ENCODE assay signal across 1 cellular context in the genomic region with DNA sequence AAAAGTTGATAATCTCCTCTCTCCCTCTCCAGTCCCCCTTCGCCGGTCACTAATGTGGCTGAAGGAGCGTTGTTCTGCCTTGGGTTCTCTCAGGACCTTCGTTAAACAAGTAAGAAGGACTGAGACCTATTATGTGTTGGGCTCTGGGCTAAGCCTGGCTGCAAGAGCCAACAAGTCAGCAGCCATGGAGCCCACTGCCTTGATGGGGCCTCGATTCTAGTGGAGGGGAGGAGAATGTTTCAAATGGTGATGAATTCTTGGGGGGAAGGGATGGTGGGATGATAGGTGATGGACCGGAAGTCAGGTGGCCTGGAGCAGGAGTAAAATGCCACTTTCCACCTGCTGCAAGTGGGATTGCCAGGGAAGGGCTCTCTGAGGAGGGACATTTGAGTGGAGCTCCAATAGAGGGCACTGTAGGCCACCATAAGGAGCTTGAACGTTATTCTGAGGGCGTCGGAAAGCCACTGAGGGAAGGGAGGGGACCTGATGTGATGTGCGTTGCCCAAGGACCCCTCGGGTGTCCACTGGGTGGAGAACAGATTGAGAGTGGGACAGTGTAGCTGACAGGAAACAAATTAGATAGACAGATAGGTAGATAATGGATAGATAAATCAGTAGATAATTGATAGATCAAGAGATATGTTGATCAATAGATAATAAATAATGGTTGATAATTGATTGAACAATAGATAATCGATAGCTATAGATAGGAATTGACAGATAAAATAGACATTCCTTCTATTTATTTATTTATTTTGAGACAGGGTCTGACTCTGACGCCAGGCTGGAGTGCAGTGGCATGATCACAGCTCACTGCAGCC.
TF ChIP-seq lines count a peak whose summit lies in the region.

No MANE protein-coding gene starts in this region.

TF ChIP-seq in K562, 482 proteins besides CTCF, POLR2A, EP300 and RAD21 (continued from another document):
- TF ChIP-seq, protein P1, sequence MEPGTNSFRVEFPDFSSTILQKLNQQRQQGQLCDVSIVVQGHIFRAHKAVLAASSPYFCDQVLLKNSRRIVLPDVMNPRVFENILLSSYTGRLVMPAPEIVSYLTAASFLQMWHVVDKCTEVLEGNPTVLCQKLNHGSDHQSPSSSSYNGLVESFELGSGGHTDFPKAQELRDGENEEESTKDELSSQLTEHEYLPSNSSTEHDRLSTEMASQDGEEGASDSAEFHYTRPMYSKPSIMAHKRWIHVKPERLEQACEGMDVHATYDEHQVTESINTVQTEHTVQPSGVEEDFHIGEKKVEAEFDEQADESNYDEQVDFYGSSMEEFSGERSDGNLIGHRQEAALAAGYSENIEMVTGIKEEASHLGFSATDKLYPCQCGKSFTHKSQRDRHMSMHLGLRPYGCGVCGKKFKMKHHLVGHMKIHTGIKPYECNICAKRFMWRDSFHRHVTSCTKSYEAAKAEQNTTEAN (CRISPR knock-in tag; IDR thresholded peaks at IDR 0.05): no peak
- no peak for TF ChIP-seq SAFB (IDR thresholded peaks at IDR 0.05; ENCODE audit: borderline replicate concordance, low read depth, low read length)
- TF ChIP-seq SNAPC5 (CRISPR knock-in tag; IDR thresholded peaks at IDR 0.05): no peak
- 0 out of 4 replicates have a peak, but pooled peaks of 1 of the 2 experiments have one; percentile 25 for TF ChIP-seq HDAC1 (IDR thresholded peaks at IDR 0.05)
- peak; percentile 28; the same call in 1 of the 2 replicates for TF ChIP-seq DEAF1 (CRISPR knock-in tag; IDR thresholded peaks at IDR 0.05)
- no peak for TF ChIP-seq RNF219 (CRISPR knock-in tag; IDR thresholded peaks at IDR 0.05)
- no peak for TF ChIP-seq ZBTB34 (CRISPR knock-in tag; IDR thresholded peaks at IDR 0.05)
- no peak for TF ChIP-seq ZNF23 (CRISPR knock-in tag; IDR thresholded peaks at IDR 0.05)
- no peak for TF ChIP-seq ZBTB7A (IDR thresholded peaks at IDR 0.05; ENCODE audit: borderline replicate concordance, control insufficient read depth, low read depth, low read length)
- no peak for TF ChIP-seq ATF7 (IDR thresholded peaks at IDR 0.05)
- TF ChIP-seq RFX7 (CRISPR knock-in tag; IDR thresholded peaks at IDR 0.05): no peak
- TF ChIP-seq NR3C1 (CRISPR knock-in tag; IDR thresholded peaks at IDR 0.05): no peak
- no peak for TF ChIP-seq ZNF830 (CRISPR knock-in tag; IDR thresholded peaks at IDR 0.05)
- TF ChIP-seq SMAD1 (IDR thresholded peaks at IDR 0.05; ENCODE audit: low read depth, low read length, partially characterized antibody): no peak
- no peak for TF ChIP-seq ZNF280A (IDR thresholded peaks at IDR 0.05; ENCODE audit: low read depth, partially characterized antibody)
- no peak for TF ChIP-seq HNRNPH1 (optimal IDR thresholded peaks at IDR 0.05; ENCODE audit: low read depth, low read length)
- no peak for TF ChIP-seq ZNF282 (CRISPR knock-in tag; IDR thresholded peaks at IDR 0.05)
- TF ChIP-seq CBX8 (IDR thresholded peaks at IDR 0.05; ENCODE audit: borderline replicate concordance, extremely low read depth, low read depth, low read length, poor library complexity, severe bottlenecking): no peak
- TF ChIP-seq RBM25 (IDR thresholded peaks at IDR 0.05; ENCODE audit: low read depth, low read length, severe bottlenecking): no peak
- no peak for TF ChIP-seq NUFIP1 (IDR thresholded peaks at IDR 0.05; ENCODE audit: partially characterized antibody)
- no peak for TF ChIP-seq NFATC3 (IDR thresholded peaks at IDR 0.05)
- TF ChIP-seq NFIX (CRISPR knock-in tag; IDR thresholded peaks at IDR 0.05; ENCODE audit: low read depth): no peak
